ENCODE assay signal across 8 cellular contexts in the genomic region with DNA sequence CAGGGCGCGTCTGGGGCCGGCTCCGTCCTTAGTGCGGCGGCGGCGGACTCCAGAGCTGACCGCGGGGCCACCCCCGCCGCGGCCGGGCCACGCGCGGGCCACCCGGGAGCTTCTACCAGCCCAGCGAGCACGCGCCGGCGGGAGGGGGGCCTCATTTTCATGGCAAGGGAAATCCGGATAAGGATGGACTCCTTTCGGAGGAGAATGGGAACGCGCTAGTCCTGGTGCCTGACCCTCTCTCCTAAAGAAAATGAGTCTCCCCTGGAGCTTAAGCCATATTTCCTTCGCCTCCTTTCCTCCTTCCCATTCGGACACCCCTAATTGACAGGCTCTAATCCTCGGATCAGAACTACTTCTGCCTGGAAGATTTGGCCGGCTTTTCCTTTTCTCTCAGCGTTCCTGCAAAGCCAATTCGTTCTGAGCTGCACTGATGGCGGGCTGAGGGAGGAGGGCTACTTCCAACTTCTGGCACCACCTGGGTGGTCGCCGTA.
A peak's percentile ranks its signal among the peaks of the same experiment; 100 is the strongest.
DNase-seq lines count a peak whose midpoint lies in the region; ATAC-seq and TF ChIP-seq lines count a peak whose summit lies in the region.

No MANE protein-coding gene starts in this region.

- no peaks in the 10 kb centered on the region for H3K9me3 Mint-ChIP-seq in HFFc6
- H3K9me3 Mint-ChIP-seq in stimulated activated effector memory CD8-positive, alpha-beta T cell treated with anti-CD3 and anti-CD28 coated beads, Interleukin-12 subunit alpha, Interleukin-12 subunit beta, amount 100 ng/mL, for 72 hours, result peaks cover 1% of the 10 kb centered on the region

- H3K4me3 ChIP-seq in astrocyte of the cerebellum (ENCODE audit: low read depth, low read length), result peak overlapping the region; percentile 76
- peak overlapping the region; percentile 60 for H3K4me3 ChIP-seq in iPS-11a (ENCODE audit: low read depth, low read length)

- H3K4me3 Mint-ChIP-seq in HFFc6, result peak overlapping the region; percentile 93
- H3K4me3 Mint-ChIP-seq in stimulated activated effector memory CD8-positive, alpha-beta T cell treated with anti-CD3 and anti-CD28 coated beads, Interleukin-12 subunit alpha, Interleukin-12 subunit beta, amount 100 ng/mL, for 72 hours, result peak overlapping the region; percentile 50

- H3K36me3 Mint-ChIP-seq in HFFc6 (ENCODE audit: low read depth), result no peaks in the 10 kb centered on the region
- H3K36me3 Mint-ChIP-seq in stimulated activated effector memory CD8-positive, alpha-beta T cell treated with anti-CD3 and anti-CD28 coated beads, Interleukin-12 subunit alpha, Interleukin-12 subunit beta, amount 100 ng/mL, for 72 hours, result no peaks in the 10 kb centered on the region

- ATAC-seq in stimulated activated effector memory CD8-positive, alpha-beta T cell treated with anti-CD3 and anti-CD28 coated beads, Interleukin-12 subunit alpha, Interleukin-12 subunit beta, amount 100 ng/mL, for 72 hours, result no peak

- in situ Hi-C loops in astrocyte of the cerebellum (cut with HindIII; ENCODE audit: low sequenced_read_pairs), result no loop called here

- H3K27me3 Mint-ChIP-seq in HFFc6 (ENCODE audit: insufficient read depth), result no peaks in the 10 kb centered on the region

- peak; percentile 32 for DNase-seq in HFFc6
- no peak for DNase-seq in astrocyte of the cerebellum (ENCODE audit: low read depth)
- DNase-seq in stimulated activated effector memory CD8-positive, alpha-beta T cell treated with anti-CD3 and anti-CD28 coated beads, Interleukin-12 subunit alpha, Interleukin-12 subunit beta, amount 100 ng/mL, for 72 hours (ENCODE audit: low spot score in 2 of 2), result no peak
- no peak for DNase-seq in MV-4-11 (lab: John Stamatoyannopoulos, UW)
- no peak for DNase-seq in foreskin melanocyte
- no peak for DNase-seq in 8988T
- no peak for DNase-seq in stimulated activated CD4-positive, alpha-beta T cell treated with anti-CD3 and anti-CD28 coated beads, Interleukin-2, amount 100 ng/mL, for 48 hours

- peak overlapping the region; percentile 88 for H3K27ac Mint-ChIP-seq in HFFc6
- no peak overlapping the region for H3K27ac Mint-ChIP-seq in stimulated activated effector memory CD8-positive, alpha-beta T cell treated with anti-CD3 and anti-CD28 coated beads, Interleukin-12 subunit alpha, Interleukin-12 subunit beta, amount 100 ng/mL, for 72 hours

- peaks cover 33% of the 10 kb centered on the region for H3K4me1 Mint-ChIP-seq in HFFc6 (ENCODE audit: low read depth)
- H3K4me1 Mint-ChIP-seq in stimulated activated effector memory CD8-positive, alpha-beta T cell treated with anti-CD3 and anti-CD28 coated beads, Interleukin-12 subunit alpha, Interleukin-12 subunit beta, amount 100 ng/mL, for 72 hours, result peaks cover 5% of the 10 kb centered on the region

- TF ChIP-seq CTCF in HFFc6 (IDR thresholded peaks at IDR 0.05) (no peak; the same call in 1 of the 2 replicates), astrocyte of the cerebellum (IDR thresholded peaks at IDR 0.05; ENCODE audit: low read depth, low read length, missing control alignments) (no peak)
